ENCODE assay signal across 21 cellular contexts in the genomic region with DNA sequence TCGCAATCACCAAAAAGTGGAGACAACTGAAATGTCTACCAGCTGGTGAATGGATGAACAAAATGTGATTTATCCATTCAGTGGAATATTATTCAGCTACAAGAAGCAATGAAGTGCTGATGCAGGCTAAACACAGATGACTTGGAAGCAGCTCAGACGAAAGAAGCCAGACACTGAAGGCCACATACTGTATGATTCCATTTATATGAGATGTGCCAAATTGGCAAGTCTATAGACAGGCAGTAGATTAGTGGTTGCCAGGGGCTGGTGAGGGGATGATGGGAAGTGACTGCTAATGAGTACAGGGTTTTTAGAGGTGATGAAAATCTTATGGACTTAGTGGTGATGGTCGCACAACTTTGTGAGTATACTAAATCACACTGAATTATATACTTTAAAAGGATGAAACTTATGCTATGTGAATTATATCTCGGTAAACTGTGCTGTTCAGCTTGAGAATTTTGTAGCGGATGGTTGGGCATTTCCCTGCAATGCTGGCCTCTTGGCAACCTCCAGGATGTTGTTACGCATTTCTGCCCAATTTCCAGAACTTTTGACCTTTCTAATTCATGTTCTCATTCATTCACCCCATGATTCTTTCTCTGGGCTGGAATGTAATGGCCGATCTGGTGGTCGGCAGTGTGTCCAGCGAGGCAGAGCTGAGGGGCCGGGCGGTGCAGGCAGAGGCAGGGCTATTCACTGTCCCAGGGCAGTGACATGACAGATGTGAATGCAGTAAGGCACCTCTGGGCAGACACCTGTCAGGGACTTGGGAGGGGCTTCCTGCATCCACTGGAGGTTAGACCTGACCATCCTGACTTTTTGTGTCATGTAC. TPM values are rescaled to one million over a fixed set of nuclear protein-coding genes. Genes with fewer than 3 reads are reported as not detected.
DNase-seq lines count a peak whose midpoint lies in the region; ATAC-seq and TF ChIP-seq lines count a peak whose summit lies in the region.
"Had no signal": no experiment of that assay in that cellular context is flagged by ENCODE, and none has a peak within 500 bp of the region (broad histone marks: within the 10 kb centered on the region; RNA-seq: fewer than 3 reads in every experiment).

No MANE protein-coding gene starts in this region.

- in situ Hi-C loops in astrocyte of the cerebellum (cut with HindIII; ENCODE audit: low sequenced_read_pairs) = no loop called here

- H3K4me3 ChIP-seq in AG10803 (ENCODE audit: low read length) (no peak overlapping the region), astrocyte of the cerebellum (ENCODE audit: low read depth, low read length) (no peak overlapping the region), fibroblast of the aortic adventitia (ENCODE audit: low read depth, low read length) (no peak overlapping the region)
- H3K4me3 ChIP-seq: BLaER1 treated with 17β-estradiol and CSF1 and Interleukin-3, amounts not matched to agents 10 nM and 100 nM; GM12878 had no signal

- TF ChIP-seq CTCF in AG10803 (conservative IDR thresholded peaks at IDR 0.05; ENCODE audit: low read length) = no peak
- no peak for TF ChIP-seq CTCF in astrocyte of the cerebellum (IDR thresholded peaks at IDR 0.05; ENCODE audit: low read depth, low read length, missing control alignments)
- no peak for TF ChIP-seq CTCF in fibroblast of the aortic adventitia (IDR thresholded peaks at IDR 0.05; ENCODE audit: insufficient read depth, low read length)

- no peak for ATAC-seq in GM18861 (IDR thresholded peaks at IDR 0.05; ENCODE audit: unreplicated experiment)
- ATAC-seq in HG02763 (IDR thresholded peaks at IDR 0.05; ENCODE audit: unreplicated experiment) = no peak
- ATAC-seq: GM12878, HepG2, Panc1 had no signal

- DNase-seq in AG10803 (ENCODE audit: low read depth) (peak; percentile 9), astrocyte of the cerebellum (ENCODE audit: low read depth) (peak; percentile 53), fibroblast of the aortic adventitia (ENCODE audit: low read depth) (peak; percentile 44), mucosa of gallbladder (ENCODE audit: low spot score) (peak; percentile 27), OCI-M2 (lab: John Stamatoyannopoulos, UW; ENCODE audit: unreplicated experiment) (no peak)
- DNase-seq: CD8-positive, alpha-beta memory T cell; DND-41; GDM1; GOT3; KG1; NCI-H1436 treated with DMSO at 0.1 percent for 48 hours; NCI-H2029 treated with DMSO at 0.1 percent for 48 hours; NCI-H2171 treated with DMSO at 0.1 percent for 48 hours; NCI-H510A; NCI-H82 had no signal

RNA-seq across cellular contexts. Expression of a gene that starts 21.9 kb away (rescaled TPM):
- total RNA-seq in fibroblast of the aortic adventitia (ENCODE audit: low replicate concordance) (not detected in 2 replicates), mucosa of gallbladder (37.2 TPM)

RNA-seq across cellular contexts. Expression of a gene that starts 28.0 kb away (rescaled TPM):
- total RNA-seq in fibroblast of the aortic adventitia (ENCODE audit: low replicate concordance) (1.9 and 14.6 TPM in 2 replicates), mucosa of gallbladder (75.6 TPM)

Comparison
In these comparisons a context has a peak if more than half of its experiments do, and no peak if none do; other contexts are left out.
1. RNA of a gene that starts 21.9 kb away (total RNA-seq): 37.2 TPM in mucosa of gallbladder (single experiment); not detected in fibroblast of the aortic adventitia; every median in the first group is over 10 times any median in the second.